ENCODE assay signal across 13 cellular contexts in genomic region chr4:39718366-39719323, GRCh38. TPM values are rescaled to one million over a fixed set of nuclear protein-coding genes. Genes with fewer than 3 reads are reported as not detected.
DNase-seq lines count a peak whose midpoint lies in the region; ATAC-seq and TF ChIP-seq lines count a peak whose summit lies in the region.
"Had no signal": no experiment of that assay in that cellular context is flagged by ENCODE, and none has a peak within 500 bp of the region (broad histone marks: within the 10 kb centered on the region; RNA-seq: fewer than 3 reads in every experiment).

No MANE protein-coding gene starts in this region.

- peaks cover 11% of the 10 kb centered on the region for H3K36me3 Mint-ChIP-seq in activated naive CD4-positive, alpha-beta T cell treated with anti-CD3 and anti-CD28 coated beads, Interleukin-2, amount 50 U/mL, for 24 hours
- peaks cover 28% of the 10 kb centered on the region for H3K36me3 Mint-ChIP-seq in activated CD8-positive, alpha-beta T cell treated with anti-CD3 and anti-CD28 coated beads for 36 hours (ENCODE audit: low read depth)
- H3K36me3 Mint-ChIP-seq in stimulated activated naive B cell treated with anti-CD40 and anti-IgM and Interleukin-4, amounts not matched to agents 10 μg/mL and 1 μg/mL and 100 μg/mL, for 72 hours: peaks cover 24 to 31% of the 10 kb centered on the region in 2 donors

- peak overlapping the region; percentile 1 for H3K4me3 Mint-ChIP-seq in activated naive CD4-positive, alpha-beta T cell treated with anti-CD3 and anti-CD28 coated beads, Interleukin-2, amount 50 U/mL, for 24 hours
- H3K4me3 Mint-ChIP-seq in activated CD8-positive, alpha-beta T cell treated with anti-CD3 and anti-CD28 coated beads for 36 hours: no peak overlapping the region
- H3K4me3 Mint-ChIP-seq in stimulated activated naive B cell treated with anti-CD40 and anti-IgM and Interleukin-4, amounts not matched to agents 10 μg/mL and 1 μg/mL and 100 μg/mL, for 72 hours: no peak overlapping the region

- WGBS in sigmoid colon, 2 donors: 92 to 94% methylated on average over 33 of the region's 33 CpGs

- peaks cover 0 to 15% (median 8%) of the 10 kb centered on the region in 4 donors for H3K4me1 ChIP-seq in sigmoid colon

- no peak for TF ChIP-seq EP300 in sigmoid colon (IDR thresholded peaks at IDR 0.05)

- peaks cover 0 to 5% (median 0%) of the 10 kb centered on the region in 4 donors for H3K36me3 ChIP-seq in sigmoid colon

- POLR2A ChIA-PET in activated CD8-positive, alpha-beta T cell treated with anti-CD3 and anti-CD28 coated beads for 36 hours (lab: Charles Lee): interaction anchor here (1.1 to 1.5 kb wide), 2 partner anchors 15 to 21 kb away, joined by 4 read pairs; partner anchors contain the start of gene UBE2K

- intact Hi-C loops in activated CD8-positive, alpha-beta T cell treated with anti-CD3 and anti-CD28 coated beads for 36 hours (cut with micrococcal nuclease): no loop called here
- intact Hi-C loops in sigmoid colon (cut with DNase I) (no loop called here), sciatic nerve (cut with DNase I) (no loop called here)

- H3K27ac ChIP-seq in sigmoid colon: no peak overlapping the region
- H3K27ac ChIP-seq: psoas muscle had no signal

- peak overlapping the region; percentile 88 for H3K27ac Mint-ChIP-seq in activated naive CD4-positive, alpha-beta T cell treated with anti-CD3 and anti-CD28 coated beads, Interleukin-2, amount 50 U/mL, for 24 hours
- H3K27ac Mint-ChIP-seq in activated CD8-positive, alpha-beta T cell treated with anti-CD3 and anti-CD28 coated beads for 36 hours: peak overlapping the region; percentile 71
- H3K27ac Mint-ChIP-seq in stimulated activated naive B cell treated with anti-CD40 and anti-IgM and Interleukin-4, amounts not matched to agents 10 μg/mL and 1 μg/mL and 100 μg/mL, for 72 hours: peak overlapping the region; percentile 11

- H3K4me1 Mint-ChIP-seq in activated naive CD4-positive, alpha-beta T cell treated with anti-CD3 and anti-CD28 coated beads, Interleukin-2, amount 50 U/mL, for 24 hours: peaks cover 52% of the 10 kb centered on the region
- peaks cover 49% of the 10 kb centered on the region for H3K4me1 Mint-ChIP-seq in activated CD8-positive, alpha-beta T cell treated with anti-CD3 and anti-CD28 coated beads for 36 hours (ENCODE audit: low read depth)
- H3K4me1 Mint-ChIP-seq in stimulated activated naive B cell treated with anti-CD40 and anti-IgM and Interleukin-4, amounts not matched to agents 10 μg/mL and 1 μg/mL and 100 μg/mL, for 72 hours: peaks cover 38 to 70% of the 10 kb centered on the region in 2 donors

- CTCF ChIA-PET in activated CD8-positive, alpha-beta T cell treated with anti-CD3 and anti-CD28 coated beads for 36 hours (lab: Charles Lee): interaction anchor here (1.2 to 2.1 kb wide), 3 partner anchors 13 to 260 kb away, joined by 4 to 6 read pairs (median 5); no protein-coding TSS in a partner anchor

- H3K9me3 Mint-ChIP-seq in activated naive CD4-positive, alpha-beta T cell treated with anti-CD3 and anti-CD28 coated beads, Interleukin-2, amount 50 U/mL, for 24 hours: no peaks in the 10 kb centered on the region
- H3K9me3 Mint-ChIP-seq in activated CD8-positive, alpha-beta T cell treated with anti-CD3 and anti-CD28 coated beads for 36 hours: no peaks in the 10 kb centered on the region
- peaks cover 0 to 3% of the 10 kb centered on the region in 2 donors for H3K9me3 Mint-ChIP-seq in stimulated activated naive B cell treated with anti-CD40 and anti-IgM and Interleukin-4, amounts not matched to agents 10 μg/mL and 1 μg/mL and 100 μg/mL, for 72 hours

- no peak overlapping the region for H3K4me3 ChIP-seq in sigmoid colon
- H3K4me3 ChIP-seq: psoas muscle had no signal

- H3K27me3 Mint-ChIP-seq in activated naive CD4-positive, alpha-beta T cell treated with anti-CD3 and anti-CD28 coated beads, Interleukin-2, amount 50 U/mL, for 24 hours: no peaks in the 10 kb centered on the region
- no peaks in the 10 kb centered on the region for H3K27me3 Mint-ChIP-seq in activated CD8-positive, alpha-beta T cell treated with anti-CD3 and anti-CD28 coated beads for 36 hours
- no peaks in the 10 kb centered on the region for H3K27me3 Mint-ChIP-seq in stimulated activated naive B cell treated with anti-CD40 and anti-IgM and Interleukin-4, amounts not matched to agents 10 μg/mL and 1 μg/mL and 100 μg/mL, for 72 hours

- no peak for TF ChIP-seq CTCF in activated CD8-positive, alpha-beta T cell treated with anti-CD3 and anti-CD28 coated beads for 36 hours (IDR thresholded peaks at IDR 0.05)
- TF ChIP-seq CTCF in sigmoid colon (IDR thresholded peaks at IDR 0.05): no peak

- ATAC-seq in activated CD8-positive, alpha-beta T cell treated with anti-CD3 and anti-CD28 coated beads for 36 hours: peak; percentile 80
- ATAC-seq in stimulated activated naive B cell treated with anti-CD40 and anti-IgM and Interleukin-4, amounts not matched to agents 10 μg/mL and 1 μg/mL and 100 μg/mL, for 72 hours (replicated peaks): no peak
- ATAC-seq in sciatic nerve (no peak), GM18520 (IDR thresholded peaks at IDR 0.05; ENCODE audit: unreplicated experiment) (no peak)
- ATAC-seq: psoas muscle had no signal

- H3K9me3 ChIP-seq in sigmoid colon: no peaks in the 10 kb centered on the region
- H3K9me3 ChIP-seq: psoas muscle had no signal

- H3K27me3 ChIP-seq in sigmoid colon: no peaks in the 10 kb centered on the region

- DNase-seq in activated naive CD4-positive, alpha-beta T cell treated with anti-CD3 and anti-CD28 coated beads, Interleukin-2, amount 50 U/mL, for 16 hours: no peak
- peak; percentile 33 for DNase-seq in activated CD8-positive, alpha-beta T cell treated with anti-CD3 and anti-CD28 coated beads for 36 hours
- DNase-seq in islet precursor cell (peak; percentile 54), sigmoid colon (no peak), sciatic nerve (ENCODE audit: low spot score) (no peak)
- no peak for DNase-seq in stimulated activated naive B cell treated with anti-CD40 and anti-IgM and Interleukin-4, amounts not matched to agents 10 μg/mL and 1 μg/mL and 100 μg/mL, for 72 hours
- DNase-seq: DND-41; H7; NCI-H510A; psoas muscle; stimulated activated CD4-positive, alpha-beta T cell treated with anti-CD3 and anti-CD28 coated beads, Interleukin-4, amount 100 ng/mL, for 24 hours had no signal

- TF ChIP-seq POLR2A in sigmoid colon (IDR thresholded peaks at IDR 0.05): no peak

RNA-seq across cellular contexts. Expression of gene UBE2K, which starts 20.7 kb away (rescaled TPM):
- total RNA-seq in activated CD8-positive, alpha-beta T cell treated with anti-CD3 and anti-CD28 coated beads for 36 hours: 10 to 100 TPM; 69.5 to 77.1 TPM
- total RNA-seq in sigmoid colon (10 to 100 TPM; 25.2 to 37.8 (median 31.4) TPM), sciatic nerve (51.0 TPM)
- 10 to 100 TPM; 37.3 to 56.4 (median 43.2) TPM for polyA plus RNA-seq in sigmoid colon

Comparison
In these comparisons a context has a peak if more than half of its experiments do, and no peak if none do; other contexts are left out.
1. H3K27ac Mint-ChIP-seq: peak in every context shown above with its lines; median percentile 88 in activated naive CD4-positive, alpha-beta T cell treated with anti-CD3 and anti-CD28 coated beads, Interleukin-2, amount 50 U/mL, for 24 hours; 71 in activated CD8-positive, alpha-beta T cell treated with anti-CD3 and anti-CD28 coated beads for 36 hours; 11 in stimulated activated naive B cell treated with anti-CD40 and anti-IgM and Interleukin-4, amounts not matched to agents 10 μg/mL and 1 μg/mL and 100 μg/mL, for 72 hours.
2. DNase-seq: peak in activated CD8-positive, alpha-beta T cell treated with anti-CD3 and anti-CD28 coated beads for 36 hours (single experiment) and islet precursor cell (single experiment); none in activated naive CD4-positive, alpha-beta T cell treated with anti-CD3 and anti-CD28 coated beads, Interleukin-2, amount 50 U/mL, for 16 hours (single experiment), stimulated activated naive B cell treated with anti-CD40 and anti-IgM and Interleukin-4, amounts not matched to agents 10 μg/mL and 1 μg/mL and 100 μg/mL, for 72 hours (single experiment), sigmoid colon (single experiment) and sciatic nerve (single experiment).